ENCODE assay signal across 10 cellular contexts in the genomic region with DNA sequence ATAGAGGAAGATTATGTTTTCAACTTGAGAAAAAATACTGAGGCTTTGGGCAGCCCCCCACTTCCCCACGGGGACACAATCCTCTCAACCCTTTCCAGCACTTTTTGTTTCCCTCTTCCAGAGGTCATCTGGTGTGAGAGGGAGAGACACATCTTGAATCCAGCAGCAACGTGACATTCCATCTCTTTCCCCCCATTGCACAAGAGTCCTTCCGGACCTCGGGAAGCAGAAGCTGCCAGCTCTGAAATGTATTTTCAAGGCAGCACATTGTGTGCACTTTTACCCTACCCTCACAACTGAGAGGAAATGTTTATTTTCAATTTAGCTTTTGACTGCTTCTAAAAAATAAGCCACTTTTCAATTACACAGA. TPM values are rescaled to one million over a fixed set of nuclear protein-coding genes. Genes with fewer than 3 reads are reported as not detected.
DNase-seq lines count a peak whose midpoint lies in the region; ATAC-seq and TF ChIP-seq lines count a peak whose summit lies in the region.
"Had no signal": no experiment of that assay in that cellular context is flagged by ENCODE, and none has a peak within 500 bp of the region (broad histone marks: within the 10 kb centered on the region; RNA-seq: fewer than 3 reads in every experiment).

No MANE protein-coding gene starts in this region.

- H3K27me3 ChIP-seq in lung (ENCODE audit: control insufficient read depth, insufficient read depth): no peaks in the 10 kb centered on the region
- H3K27me3 ChIP-seq in spleen (replicated peaks in 1 of 7): no peaks in the 10 kb centered on the region

- H3K9me3 ChIP-seq in lung (ENCODE audit: control insufficient read depth in 2 of 2, insufficient read depth in 1 of 2, low read length in 1 of 2) (no peaks in the 10 kb centered on the region), spleen (no peaks in the 10 kb centered on the region)

- intact Hi-C loops in spleen (cut with DNase I; ENCODE audit: low total_unique reads): no loop called here

- peak overlapping the region; percentile 8; the same call in 1 of the 2 replicates for H3K4me3 ChIP-seq in HFF-Myc (replicated peaks; ENCODE audit: low read depth, low read length)
- H3K4me3 ChIP-seq in lung: no peak overlapping the region
- H3K4me3 ChIP-seq in spleen: no peak overlapping the region

- ATAC-seq in lung (ENCODE audit: insufficient read depth, low FRiP score): no peak
- no peak for ATAC-seq in SK-N-SH treated with all-trans-retinoic acid at 6 μM for 48 hours
- ATAC-seq: stimulated activated effector memory CD8-positive, alpha-beta T cell treated with anti-CD3 and anti-CD28 coated beads, Interleukin-12 subunit alpha, Interleukin-12 subunit beta, amount 100 ng/mL, for 72 hours had no signal

- no peaks in the 10 kb centered on the region for H3K36me3 ChIP-seq in lung (ENCODE audit: control insufficient read depth in 2 of 2, insufficient read depth in 2 of 2, low read length in 2 of 2)
- no peaks in the 10 kb centered on the region for H3K36me3 ChIP-seq in spleen

- 15 to 18% methylated on average over 4 of the region's 4 CpGs for WGBS in lung, 2 donors
- 10 to 39% (median 13%) methylated on average over 4 of the region's 4 CpGs for WGBS in spleen, 5 donors

- DNase-seq in HFF-Myc (ENCODE audit: extremely low read depth, low read depth) (peak; percentile 87), dermis blood vessel endothelial cell (peak; percentile 63), lung (ENCODE audit: low spot score) (peak; percentile 42), spleen (no peak), NCI-H526 treated with DMSO at 0.1 percent for 48 hours (lab: John Stamatoyannopoulos, UW) (no peak), SHP77 (lab: John Stamatoyannopoulos, UW) (no peak)
- DNase-seq in stimulated activated CD8-positive, alpha-beta memory T cell treated with anti-CD3 and anti-CD28 coated beads, Interleukin-4, amount 100 ng/mL, for 48 hours: no peak
- DNase-seq: NCI-H1048 had no signal

- no peak for TF ChIP-seq CTCF in HFF-Myc (IDR thresholded peaks at IDR 0.05; ENCODE audit: low read depth, low read length, missing control alignments)
- no peak for TF ChIP-seq CTCF in lung (IDR thresholded peaks at IDR 0.05; ENCODE audit: control extremely low read depth, extremely low read depth)
- TF ChIP-seq CTCF in spleen (IDR thresholded peaks at IDR 0.05 in 8 of 11, conservative IDR thresholded peaks at IDR 0.05 in 3 of 11): no peak

- H3K27ac ChIP-seq in lung (ENCODE audit: low read depth in 1 of 2, low read length in 1 of 2): peak overlapping the region; percentile 75 to 94
- peak overlapping the region in 7 of 8 donors; percentile 64 to 78 (median 69) for H3K27ac ChIP-seq in spleen

- no peak for TF ChIP-seq POLR2A in spleen (IDR thresholded peaks at IDR 0.05)

- H3K4me1 ChIP-seq in lung (ENCODE audit: control insufficient read depth in 2 of 2, insufficient read depth in 2 of 2, low read length in 2 of 2) (peaks cover 3 to 36% of the 10 kb centered on the region in 2 donors), spleen (peaks cover 0 to 6% (median 0%) of the 10 kb centered on the region in 6 donors)

TF ChIP-seq in SK-N-SH treated with all-trans-retinoic acid at 6 μM for 48 hours, 23 proteins besides CTCF, POLR2A, EP300 and RAD21:
- no peak for TF ChIP-seq RARB (CRISPR knock-in tag; IDR thresholded peaks at IDR 0.05)
- no peak for TF ChIP-seq ZC3H10 (CRISPR knock-in tag; IDR thresholded peaks at IDR 0.05)
- TF ChIP-seq, protein P1, sequence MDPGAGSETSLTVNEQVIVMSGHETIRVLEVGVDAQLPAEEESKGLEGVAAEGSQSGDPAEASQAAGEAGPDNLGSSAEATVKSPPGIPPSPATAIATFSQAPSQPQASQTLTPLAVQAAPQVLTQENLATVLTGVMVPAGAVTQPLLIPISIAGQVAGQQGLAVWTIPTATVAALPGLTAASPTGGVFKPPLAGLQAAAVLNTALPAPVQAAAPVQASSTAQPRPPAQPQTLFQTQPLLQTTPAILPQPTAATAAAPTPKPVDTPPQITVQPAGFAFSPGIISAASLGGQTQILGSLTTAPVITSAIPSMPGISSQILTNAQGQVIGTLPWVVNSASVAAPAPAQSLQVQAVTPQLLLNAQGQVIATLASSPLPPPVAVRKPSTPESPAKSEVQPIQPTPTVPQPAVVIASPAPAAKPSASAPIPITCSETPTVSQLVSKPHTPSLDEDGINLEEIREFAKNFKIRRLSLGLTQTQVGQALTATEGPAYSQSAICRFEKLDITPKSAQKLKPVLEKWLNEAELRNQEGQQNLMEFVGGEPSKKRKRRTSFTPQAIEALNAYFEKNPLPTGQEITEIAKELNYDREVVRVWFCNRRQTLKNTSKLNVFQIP (CRISPR knock-in tag; IDR thresholded peaks at IDR 0.05; ENCODE audit: borderline replicate concordance, low read depth): no peak

RNA-seq across cellular contexts. Expression of a gene that starts 43.0 kb away (rescaled TPM):
- 0.05 TPM in 1 of 2 replicates, not detected in the other for total RNA-seq in dermis blood vessel endothelial cell
- total RNA-seq in lung: 100 to 1,000 TPM in 1 of 2 donors, 10 to 100 TPM in 1; 44.8 to 165 TPM
- 10 to 100 TPM in 1 of 2 donors, 1 to 10 TPM in 1; 5.2 to 78.2 TPM for polyA plus RNA-seq in lung
- total RNA-seq in spleen: 1 to 10 TPM in 5 of 7 donors, under 1 TPM in 1, not detected in 1; 0.40 to 4.6 (median 2.5) TPM
- polyA plus RNA-seq in spleen: 1 to 10 TPM in 1 of 3 donors, under 1 TPM in 2; 0.26 to 1.4 (median 0.43) TPM

RNA-seq across cellular contexts. Expression of a gene that starts 51.4 kb away (rescaled TPM):
- 0.37 TPM in 1 of 2 replicates, not detected in the other for total RNA-seq in dermis blood vessel endothelial cell
- 1 to 10 TPM; 5.0 to 9.0 TPM for total RNA-seq in lung
- 1 to 10 TPM; 2.0 to 6.7 TPM for polyA plus RNA-seq in lung
- total RNA-seq in spleen: 1 to 10 TPM in 1 of 7 donors, under 1 TPM in 1, not detected in 5; 0.20 to 1.0 TPM
- polyA plus RNA-seq in spleen: under 1 TPM; 0.46 to 0.70 (median 0.64) TPM

Comparison
In these comparisons a context has a peak if more than half of its experiments do, and no peak if none do; other contexts are left out.
1. DNase-seq: peak in HFF-Myc (single experiment), dermis blood vessel endothelial cell (single experiment) and lung (single experiment); none in spleen (single experiment), stimulated activated CD8-positive, alpha-beta memory T cell treated with anti-CD3 and anti-CD28 coated beads, Interleukin-4, amount 100 ng/mL, for 48 hours (single experiment), NCI-H526 treated with DMSO at 0.1 percent for 48 hours (single experiment) and SHP77 (0 of 2).
2. RNA of a gene that starts 43.0 kb away (total RNA-seq): 44.8 to 165 TPM in lung; 0.40 to 4.6 TPM in spleen and 0.05 TPM in dermis blood vessel endothelial cell; every median in the first group is over 4 times any median in the second.